In the genomic region with DNA sequence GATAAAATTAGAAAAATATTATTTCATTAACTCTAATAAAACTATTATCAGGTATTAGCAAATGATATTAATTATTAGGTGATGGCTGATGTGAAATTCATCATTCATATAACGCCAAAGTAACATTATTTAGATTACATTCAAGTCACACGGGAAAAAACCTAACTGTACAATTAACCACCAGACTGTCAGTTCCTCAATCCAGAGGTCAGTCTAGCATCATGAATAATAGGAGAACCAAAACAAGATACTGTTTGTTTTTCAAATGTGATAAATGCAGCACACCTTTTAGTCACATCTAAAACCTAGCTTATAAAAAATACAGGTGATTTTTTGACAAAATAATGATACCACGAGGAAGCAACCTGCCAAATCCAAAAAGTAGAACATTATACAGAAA, we compare ENCODE assay signal across 23 cellular contexts.
"Had no signal": no experiment of that assay in that cellular context is flagged by ENCODE, and none has a peak within 500 bp of the region (broad histone marks: within the 10 kb centered on the region; RNA-seq: fewer than 3 reads in every experiment).

No MANE protein-coding gene starts in this region.

- H3K27ac ChIP-seq: SJSA1, SK-N-MC had no signal

- H3K4me1 ChIP-seq: SJSA1 had no signal

- H3K9me3 ChIP-seq: SJSA1 had no signal

- H3K4me3 ChIP-seq: SJSA1, SK-N-MC had no signal

- DNase-seq: Kasumi-1, KG1, MM.1S, NCI-H1092 treated with DMSO at 0.1 percent for 48 hours, NCI-H1436, NCI-H187, NCI-H2029, NCI-H2081 treated with DMSO at 0.1 percent for 48 hours, NCI-H2171, NCI-H226, NCI-H446, NCI-H510A, NCI-H524 treated with DMSO at 0.1 percent for 48 hours, NCI-H69, NCI-H774, Right ventricle myocardium superior, RPMI8226, SIG-M5, SW 1271, T-cell had no signal

- FAIRE-seq: RCC 7860 had no signal

- ATAC-seq: T-cell had no signal
